20 cellular contexts compared by ENCODE assay signal in genomic region chr2:211469660-211470059, GRCh38.
"Had no signal": no experiment of that assay in that cellular context is flagged by ENCODE, and none has a peak within 500 bp of the region (broad histone marks: within the 10 kb centered on the region; RNA-seq: fewer than 3 reads in every experiment).

No MANE protein-coding gene starts in this region.

- ATAC-seq: effector memory CD8-positive, alpha-beta T cell; esophagus mucosa; gastrocnemius medialis; heart right ventricle; left cardiac atrium; left lung; left ventricle myocardium superior; lower lobe of right lung; mucosa of descending colon; naive thymus-derived CD8-positive, alpha-beta T cell had no signal

- H3K27me3 ChIP-seq: esophagus squamous epithelium, gastrocnemius medialis, heart right ventricle, left lung had no signal

- H3K9me3 ChIP-seq: esophagus squamous epithelium, gastrocnemius medialis, heart right ventricle, left lung, lower lobe of right lung, mucosa of descending colon had no signal

- H3K4me1 ChIP-seq: esophagus squamous epithelium, gastrocnemius medialis, heart right ventricle, left lung, lower lobe of right lung had no signal

- H3K36me3 ChIP-seq: esophagus squamous epithelium, gastrocnemius medialis, heart right ventricle, left lung, lower lobe of right lung had no signal

- H3K4me3 ChIP-seq: esophagus squamous epithelium, gastrocnemius medialis, heart right ventricle, left lung, lower lobe of right lung, mucosa of descending colon had no signal

- DNase-seq: cortex of kidney; effector CD8-positive, alpha-beta T cell; effector memory CD8-positive, alpha-beta T cell; erythroblast; esophagus squamous epithelium; foreskin fibroblast; foreskin melanocyte; gastrocnemius medialis; head of caudate nucleus; heart right ventricle; hippocampal formation; left cardiac atrium; left lung; left ventricle myocardium superior; lower lobe of right lung; mesenchymal stem cell; mucosa of descending colon; naive B cell; naive thymus-derived CD8-positive, alpha-beta T cell had no signal
